Comparison of ENCODE assay signal across 8 cellular contexts in genomic region chr10:110008518-110009339, GRCh38. TPM values are rescaled to one million over a fixed set of nuclear protein-coding genes. Genes with fewer than 3 reads are reported as not detected.
DNase-seq lines count a peak whose midpoint lies in the region; ATAC-seq and TF ChIP-seq lines count a peak whose summit lies in the region.

No MANE protein-coding gene starts in this region.

- H3K36me3 ChIP-seq in ascending aorta: no peaks in the 10 kb centered on the region
- no peaks in the 10 kb centered on the region for H3K36me3 ChIP-seq in iPS-18a (ENCODE audit: control insufficient read depth, low read depth, low read length)

- H3K27me3 ChIP-seq in ascending aorta (no peaks in the 10 kb centered on the region), iPS-18a (ENCODE audit: control insufficient read depth, insufficient read depth, low read length) (peaks cover 14% of the 10 kb centered on the region)

- peak overlapping the region; percentile 77 for H3K9ac ChIP-seq in iPS-18a (ENCODE audit: low read length)

- peak overlapping the region; percentile 94 to 99 for H3K27ac ChIP-seq in ascending aorta
- peak overlapping the region; percentile 56 for H3K27ac ChIP-seq in iPS-18a (ENCODE audit: low read length)

- H3K4me3 ChIP-seq in ascending aorta (peak overlapping the region; percentile 68 to 100), iPS-18a (ENCODE audit: low read length) (peak overlapping the region; percentile 90)

- in situ Hi-C loops in SK-MEL-5 (cut with HindIII; ENCODE audit: low pct_unique_long_range_greater_than_20kb, low sequenced_read_pairs): no loop called here

- DNase-seq in SK-MEL-5 (ENCODE audit: low read depth, low spot score): peak; percentile 37
- peak; percentile 14 to 69 for DNase-seq in ascending aorta (ENCODE audit: low spot score in 2 of 2)
- DNase-seq in stimulated activated CD4-positive, alpha-beta T cell treated with anti-CD3 and anti-CD28 coated beads, Interleukin-15, amount 100 ng/mL, for 24 hours: peak; percentile 48
- DNase-seq in superior temporal gyrus (ENCODE audit: extremely low spot score): no peak

- TF ChIP-seq CTCF in ascending aorta (IDR thresholded peaks at IDR 0.05): peak in 1 of 3 experiments; percentile 6

- H3K4me1 ChIP-seq in ascending aorta (peaks cover 3 to 21% of the 10 kb centered on the region in 2 donors), iPS-18a (ENCODE audit: control insufficient read depth, low read depth, low read length) (peaks cover 49% of the 10 kb centered on the region)

- H3K9me3 ChIP-seq in ascending aorta (no peaks in the 10 kb centered on the region), iPS-18a (ENCODE audit: control insufficient read depth, low read depth, low read length) (no peaks in the 10 kb centered on the region)

- ATAC-seq in GM18517 (IDR thresholded peaks at IDR 0.05; ENCODE audit: unreplicated experiment): peak; percentile 22
- peak; percentile 16 for ATAC-seq in HG03342 (IDR thresholded peaks at IDR 0.05; ENCODE audit: unreplicated experiment)
- ATAC-seq in HG03039 (IDR thresholded peaks at IDR 0.05; ENCODE audit: unreplicated experiment): no peak

- intact Hi-C loops in ascending aorta (cut with DNase I): loop anchor here (5.0 kb wide), 2 partner anchors 219 to 559 kb away; partner anchors contain the start of gene SMC3

RNA-seq across cellular contexts. Expression of gene ADD3, which starts 0.9 kb away (rescaled TPM):
- total RNA-seq in SK-MEL-5 (2014; rRNA removed; shearing (Covaris generic)): 131 and 138 TPM in 2 replicates
- polyA plus RNA-seq in SK-MEL-5 (2015; cell fraction: cytosol; rRNA removed): 62.6 and 263 TPM in 2 replicates
- 103 and 131 TPM in 2 replicates for polyA plus RNA-seq in SK-MEL-5 (2015; cell fraction: nucleus; rRNA removed)
- total RNA-seq in ascending aorta: 93.0 TPM
